ENCODE assay signal across 18 cellular contexts in genomic region chr2:136029149-136029548, GRCh38. TPM values are rescaled to one million over a fixed set of nuclear protein-coding genes. Genes with fewer than 3 reads are reported as not detected.
A peak's percentile ranks its signal among the peaks of the same experiment; 100 is the strongest.
DNase-seq lines count a peak whose midpoint lies in the region; ATAC-seq, FAIRE-seq and TF ChIP-seq lines count a peak whose summit lies in the region.
"Had no signal": no experiment of that assay in that cellular context is flagged by ENCODE, and none has a peak within 500 bp of the region (broad histone marks: within the 10 kb centered on the region; RNA-seq: fewer than 3 reads in every experiment).

No MANE protein-coding gene starts in this region.

- DNase-seq in GM19239 (ENCODE audit: insufficient read length, low spot score) (no peak), ACHN (no peak), UCSD-AML1 (lab: John Stamatoyannopoulos, UW; ENCODE audit: unreplicated experiment) (no peak), endodermal cell (no peak)
- no peak for DNase-seq in activated naive CD4-positive, alpha-beta T cell treated with anti-CD3 and anti-CD28 coated beads, Interleukin-2, amount 50 U/mL, for 72 hours (ENCODE audit: low spot score in 2 of 2)
- DNase-seq: activated T-cell treated with anti-CD3 and anti-CD28 coated beads, Interleukin-2, amount 50 U/mL, for 24 hours; CD8-positive, alpha-beta memory T cell; H9; left cardiac atrium; NCI-H146; NCI-H748 treated with DMSO at 0.1 percent for 48 hours; testis had no signal

- in situ Hi-C loops in ACHN (cut with HindIII; ENCODE audit: low pct_ligation_motif_present, low pct_unique_long_range_greater_than_20kb, low sequenced_read_pairs), result no loop called here

- H3K9me3 Mint-ChIP-seq in endodermal cell, result no peaks in the 10 kb centered on the region
- H3K9me3 Mint-ChIP-seq in activated naive CD4-positive, alpha-beta T cell treated with anti-CD3 and anti-CD28 coated beads, Interleukin-2, amount 50 U/mL, for 72 hours, result no peaks in the 10 kb centered on the region
- H3K9me3 Mint-ChIP-seq: activated T-cell treated with anti-CD3 and anti-CD28 coated beads, Interleukin-2, amount 50 U/mL, for 24 hours; CD8-positive, alpha-beta memory T cell; H9; IgD-negative memory B cell; natural killer cell treated with Interleukin-12 subunit alpha and Interleukin-12 subunit beta and Interleukin-15 and Interleukin-18, amount 100 ng/mL, for 72 hours had no signal

- TF ChIP-seq CTCF in endodermal cell (conservative IDR thresholded peaks at IDR 0.05), result no peak

- H3K27me3 Mint-ChIP-seq in endodermal cell (ENCODE audit: insufficient read depth), result peaks cover 4% of the 10 kb centered on the region
- H3K27me3 Mint-ChIP-seq: activated T-cell treated with anti-CD3 and anti-CD28 coated beads, Interleukin-2, amount 50 U/mL, for 24 hours had no signal

- no peaks in the 10 kb centered on the region for H3K36me3 Mint-ChIP-seq in endodermal cell (ENCODE audit: low read depth)
- H3K36me3 Mint-ChIP-seq in activated naive CD4-positive, alpha-beta T cell treated with anti-CD3 and anti-CD28 coated beads, Interleukin-2, amount 50 U/mL, for 72 hours, result peaks cover 0 to 8% of the 10 kb centered on the region in 2 donors
- H3K36me3 Mint-ChIP-seq: CD8-positive, alpha-beta memory T cell; natural killer cell treated with Interleukin-12 subunit alpha and Interleukin-12 subunit beta and Interleukin-15 and Interleukin-18, amount 100 ng/mL, for 72 hours had no signal

- H3K4me1 Mint-ChIP-seq in endodermal cell, result peaks cover 14% of the 10 kb centered on the region
- H3K4me1 Mint-ChIP-seq: CD8-positive, alpha-beta memory T cell had no signal

- H3K4me3 Mint-ChIP-seq in endodermal cell, result no peak overlapping the region
- H3K4me3 Mint-ChIP-seq: activated T-cell treated with anti-CD3 and anti-CD28 coated beads, Interleukin-2, amount 50 U/mL, for 24 hours; CD8-positive, alpha-beta memory T cell; H9; IgD-negative memory B cell; natural killer cell treated with Interleukin-12 subunit alpha and Interleukin-12 subunit beta and Interleukin-15 and Interleukin-18, amount 100 ng/mL, for 72 hours had no signal

- FAIRE-seq in GM19239 (lab: Jason Lieb, UNC), result peak; percentile 95
- FAIRE-seq: endometrium had no signal

- H3K9ac ChIP-seq in endodermal cell (ENCODE audit: extremely low read depth, low read length, poor library complexity, severe bottlenecking), result no peak overlapping the region

- H3K4me3 ChIP-seq in endodermal cell (ENCODE audit: low read length), result no peak overlapping the region
- H3K4me3 ChIP-seq: SK-N-MC, testis had no signal

- H3K27ac ChIP-seq in endodermal cell (ENCODE audit: low read depth, low read length), result no peak overlapping the region
- H3K27ac ChIP-seq: SK-N-MC, testis had no signal

- no peaks in the 10 kb centered on the region for H3K27me3 ChIP-seq in endodermal cell (ENCODE audit: control insufficient read depth, insufficient read depth, low read length, poor library complexity, severe bottlenecking)
- H3K27me3 ChIP-seq: testis had no signal

- H3K36me3 ChIP-seq in endodermal cell (ENCODE audit: control insufficient read depth, insufficient read depth, low read length), result no peaks in the 10 kb centered on the region

- H3K9me3 ChIP-seq in endodermal cell (ENCODE audit: control insufficient read depth, low read length), result no peaks in the 10 kb centered on the region
- H3K9me3 ChIP-seq: testis had no signal

- ATAC-seq in HG02623 (IDR thresholded peaks at IDR 0.05; ENCODE audit: unreplicated experiment), result peak; percentile 85
- peak; percentile 77 for ATAC-seq in HG03159 (IDR thresholded peaks at IDR 0.05; ENCODE audit: unreplicated experiment)
- ATAC-seq in activated naive CD4-positive, alpha-beta T cell treated with anti-CD3 and anti-CD28 coated beads, Interleukin-2, amount 50 U/mL, for 72 hours, result no peak
- ATAC-seq: left cardiac atrium; natural killer cell treated with Interleukin-12 subunit alpha and Interleukin-12 subunit beta and Interleukin-15 and Interleukin-18, amount 100 ng/mL, for 72 hours had no signal

- WGBS in endodermal cell (ENCODE audit: insufficient coverage in 1 of 2, insufficient read length in 1 of 2), 2 experiments, result 95 to 97% methylated on average over 4 of the region's 6 CpGs

- H3K4me1 ChIP-seq in endodermal cell (ENCODE audit: control insufficient read depth, insufficient read depth, low read length), result no peaks in the 10 kb centered on the region
- H3K4me1 ChIP-seq: testis had no signal

- no peak overlapping the region for H3K27ac Mint-ChIP-seq in endodermal cell
- no peak overlapping the region for H3K27ac Mint-ChIP-seq in activated naive CD4-positive, alpha-beta T cell treated with anti-CD3 and anti-CD28 coated beads, Interleukin-2, amount 50 U/mL, for 72 hours
- H3K27ac Mint-ChIP-seq: activated T-cell treated with anti-CD3 and anti-CD28 coated beads, Interleukin-2, amount 50 U/mL, for 24 hours; CD8-positive, alpha-beta memory T cell; H9; IgD-negative memory B cell; natural killer cell treated with Interleukin-12 subunit alpha and Interleukin-12 subunit beta and Interleukin-15 and Interleukin-18, amount 100 ng/mL, for 72 hours had no signal

RNA-seq across cellular contexts. Expression of gene DARS1, which starts 43.7 kb away (rescaled TPM):
- 10 to 100 TPM; 70.5 to 75.9 TPM for total RNA-seq in endodermal cell
- 107 TPM for polyA plus RNA-seq in endodermal cell (2013, experiment 1 of 2)
- polyA plus RNA-seq in endodermal cell (2013, experiment 2 of 2), result 103 TPM
- 100 to 1,000 TPM; 138 to 180 TPM for total RNA-seq in activated naive CD4-positive, alpha-beta T cell treated with anti-CD3 and anti-CD28 coated beads, Interleukin-2, amount 50 U/mL, for 72 hours

Comparison
In these comparisons a context has a peak if more than half of its experiments do, and no peak if none do; other contexts are left out.
1. ATAC-seq: peak in HG02623 (single experiment) and HG03159 (single experiment); none in activated naive CD4-positive, alpha-beta T cell treated with anti-CD3 and anti-CD28 coated beads, Interleukin-2, amount 50 U/mL, for 72 hours (0 of 2).